ENCODE assay signal across 1 cellular context in genomic region chr19:17394891-17395415, GRCh38.
TF ChIP-seq lines count a peak whose summit lies in the region.

No MANE protein-coding gene starts in this region.

TF ChIP-seq in GM23338, 12 proteins besides CTCF, POLR2A, EP300 and RAD21 (continued from another document):
- TF ChIP-seq ZNF462 (CRISPR knock-in tag; IDR thresholded peaks at IDR 0.05) (no peak), EZH2 (IDR thresholded peaks at IDR 0.05; ENCODE audit: low read depth, unreplicated experiment) (no peak), ETS1 (IDR thresholded peaks at IDR 0.05) (peak; percentile 47; the same call in 1 of the 2 replicates), EZH2phosphoT487 (IDR thresholded peaks at IDR 0.05; ENCODE audit: unreplicated experiment) (no peak)
TF ChIP-seq in GM23338: peak in this region for 1.
